In genomic region chr2:188506843-188507242, GRCh38 we compare ENCODE assay signal across 19 cellular contexts.
DNase-seq lines count a peak whose midpoint lies in the region; ATAC-seq and TF ChIP-seq lines count a peak whose summit lies in the region.
"Had no signal": no experiment of that assay in that cellular context is flagged by ENCODE, and none has a peak within 500 bp of the region (broad histone marks: within the 10 kb centered on the region; RNA-seq: fewer than 3 reads in every experiment).

No MANE protein-coding gene starts in this region.

- H3K4me2 ChIP-seq in GM23338, result no peak overlapping the region

- no peaks in the 10 kb centered on the region for H3K9me2 ChIP-seq in GM23338 (ENCODE audit: insufficient read depth)

- H3K27ac ChIP-seq in GM23338 (ENCODE audit: low read depth) (peak overlapping the region; percentile 36; the same call in 1 of the 2 replicates), HUES64 (ENCODE audit: low read depth, low read length) (peak overlapping the region; percentile 40; the same call in 1 of the 2 replicates)

- no peak overlapping the region for H3K9ac ChIP-seq in HUES64 (ENCODE audit: low read depth, low read length)

- H3K4me3 ChIP-seq in GM23338, result no peak overlapping the region
- H3K4me3 ChIP-seq in HUES64 (ENCODE audit: low read length), result no peak overlapping the region

- no peak overlapping the region for H2AFZ ChIP-seq in GM23338

- no peaks in the 10 kb centered on the region for H3K9me3 ChIP-seq in HUES64 (ENCODE audit: insufficient read depth, low read depth, low read length)

- H3K27ac Mint-ChIP-seq in GM23338 (peak overlapping the region; percentile 74), nephron (peak overlapping the region; percentile 16 to 51 (median 22)), immature natural killer cell (no peak overlapping the region)
- H3K27ac Mint-ChIP-seq: B cell; CD4-positive, alpha-beta T cell had no signal

- no peaks in the 10 kb centered on the region for H3K36me3 Mint-ChIP-seq in GM23338 (ENCODE audit: low read depth)
- H3K36me3 Mint-ChIP-seq in nephron (ENCODE audit: low read depth), result no peaks in the 10 kb centered on the region
- no peaks in the 10 kb centered on the region for H3K36me3 Mint-ChIP-seq in immature natural killer cell

- H4K20me1 ChIP-seq in GM23338 (replicated peaks; ENCODE audit: insufficient read depth), result no peaks in the 10 kb centered on the region

- WGBS in HUES64, result 86% methylated on average over 1 of the region's 1 CpG

- H3K36me3 ChIP-seq in GM23338 (ENCODE audit: insufficient read depth) (no peaks in the 10 kb centered on the region), HUES64 (ENCODE audit: insufficient read depth, low read length) (no peaks in the 10 kb centered on the region)

- TF ChIP-seq CTCF in GM23338 (conservative IDR thresholded peaks at IDR 0.05; ENCODE audit: low read depth in 2 of 2) (no peak), nephron (IDR thresholded peaks at IDR 0.05; ENCODE audit: unreplicated experiment in 3 of 3) (no peak)

- DNase-seq in GM23338 (ENCODE audit: low spot score) (peak; percentile 46), fibroblast of peridontal ligament (ENCODE audit: extremely low read depth) (peak; percentile 30), immature natural killer cell (no peak), NCI-H2171 (lab: John Stamatoyannopoulos, UW) (no peak)
- DNase-seq: C1 segment of cervical spinal cord; Calu3; CD4-positive, alpha-beta T cell; DMS 273 treated with DMSO at 0.1 percent for 48 hours; DMS79 treated with DMSO at 0.1 percent for 48 hours; EL; GDM1; H7; IMR-90; KBM-7 had no signal

- no peaks in the 10 kb centered on the region for H3K27me3 ChIP-seq in GM23338 (ENCODE audit: insufficient read depth)
- no peaks in the 10 kb centered on the region for H3K27me3 ChIP-seq in HUES64 (ENCODE audit: insufficient read depth, low read length)

- H3K9me3 Mint-ChIP-seq in GM23338, result no peaks in the 10 kb centered on the region
- H3K9me3 Mint-ChIP-seq in nephron, result no peaks in the 10 kb centered on the region
- H3K9me3 Mint-ChIP-seq in immature natural killer cell, result peaks cover 0 to 6% (median 4%) of the 10 kb centered on the region in 6 donors
- H3K9me3 Mint-ChIP-seq: CD4-positive, alpha-beta T cell had no signal

- H3K4me1 Mint-ChIP-seq in GM23338, result peaks cover 51% of the 10 kb centered on the region; the same call in 2 of the 3 replicates
- H3K4me1 Mint-ChIP-seq in nephron, result no peaks in the 10 kb centered on the region
- no peaks in the 10 kb centered on the region for H3K4me1 Mint-ChIP-seq in immature natural killer cell
- H3K4me1 Mint-ChIP-seq: B cell had no signal

- ATAC-seq in GM23338 (peak; percentile 77), HG03520 (IDR thresholded peaks at IDR 0.05; ENCODE audit: unreplicated experiment) (no peak), HG02840 (IDR thresholded peaks at IDR 0.05; ENCODE audit: low FRiP score, unreplicated experiment) (no peak)

- H3K4me3 Mint-ChIP-seq in GM23338 (no peak overlapping the region), nephron (no peak overlapping the region), immature natural killer cell (no peak overlapping the region)
- H3K4me3 Mint-ChIP-seq: B cell; CD4-positive, alpha-beta T cell had no signal

- H3K79me2 ChIP-seq in GM23338 (replicated peaks; ENCODE audit: insufficient read depth), result peaks cover 19% of the 10 kb centered on the region

- H3K4me1 ChIP-seq in GM23338 (ENCODE audit: insufficient read depth) (peaks cover 21% of the 10 kb centered on the region), HUES64 (ENCODE audit: insufficient read depth, low read length) (peaks cover 34% of the 10 kb centered on the region)

- H3K27me3 Mint-ChIP-seq in GM23338 (ENCODE audit: insufficient read depth, low read depth, poor library complexity) (no peaks in the 10 kb centered on the region), nephron (ENCODE audit: low read depth) (no peaks in the 10 kb centered on the region), immature natural killer cell (ENCODE audit: low read depth in 3 of 3) (no peaks in the 10 kb centered on the region)
- H3K27me3 Mint-ChIP-seq: B cell had no signal

- H3F3A ChIP-seq in GM23338 (replicated peaks; ENCODE audit: low read depth), result no peaks in the 10 kb centered on the region

TF ChIP-seq in GM23338, 12 proteins besides CTCF, POLR2A, EP300 and RAD21:
- no peak for TF ChIP-seq ZNF114 (CRISPR knock-in tag; IDR thresholded peaks at IDR 0.05)
- TF ChIP-seq, protein P1, sequence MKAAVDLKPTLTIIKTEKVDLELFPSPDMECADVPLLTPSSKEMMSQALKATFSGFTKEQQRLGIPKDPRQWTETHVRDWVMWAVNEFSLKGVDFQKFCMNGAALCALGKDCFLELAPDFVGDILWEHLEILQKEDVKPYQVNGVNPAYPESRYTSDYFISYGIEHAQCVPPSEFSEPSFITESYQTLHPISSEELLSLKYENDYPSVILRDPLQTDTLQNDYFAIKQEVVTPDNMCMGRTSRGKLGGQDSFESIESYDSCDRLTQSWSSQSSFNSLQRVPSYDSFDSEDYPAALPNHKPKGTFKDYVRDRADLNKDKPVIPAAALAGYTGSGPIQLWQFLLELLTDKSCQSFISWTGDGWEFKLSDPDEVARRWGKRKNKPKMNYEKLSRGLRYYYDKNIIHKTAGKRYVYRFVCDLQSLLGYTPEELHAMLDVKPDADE (IDR thresholded peaks at IDR 0.05), result no peak
- no peak for TF ChIP-seq CREB1 (CRISPR knock-in tag; IDR thresholded peaks at IDR 0.05; ENCODE audit: low read depth)
- TF ChIP-seq POLR2AphosphoS5 (IDR thresholded peaks at IDR 0.05; ENCODE audit: low read depth), result no peak
- TF ChIP-seq JUNB (IDR thresholded peaks at IDR 0.05; ENCODE audit: unreplicated experiment), result no peak
- TF ChIP-seq STAT1 (IDR thresholded peaks at IDR 0.05; ENCODE audit: unreplicated experiment), result no peak
- TF ChIP-seq NANOG (IDR thresholded peaks at IDR 0.05; ENCODE audit: borderline replicate concordance), result no peak
- no peak for TF ChIP-seq ZNF331 (CRISPR knock-in tag; IDR thresholded peaks at IDR 0.05; ENCODE audit: low read depth)

Comparison
In these comparisons a context has a peak if more than half of its experiments do, and no peak if none do; other contexts are left out.
1. DNase-seq: peak in GM23338 (single experiment) and fibroblast of peridontal ligament (single experiment); none in immature natural killer cell (0 of 3) and NCI-H2171 (single experiment).
2. H3K27ac Mint-ChIP-seq: peak in GM23338 (single experiment) and nephron (3 of 3); none in immature natural killer cell (0 of 6).